ENCODE assay signal across 8 cellular contexts in the genomic region with DNA sequence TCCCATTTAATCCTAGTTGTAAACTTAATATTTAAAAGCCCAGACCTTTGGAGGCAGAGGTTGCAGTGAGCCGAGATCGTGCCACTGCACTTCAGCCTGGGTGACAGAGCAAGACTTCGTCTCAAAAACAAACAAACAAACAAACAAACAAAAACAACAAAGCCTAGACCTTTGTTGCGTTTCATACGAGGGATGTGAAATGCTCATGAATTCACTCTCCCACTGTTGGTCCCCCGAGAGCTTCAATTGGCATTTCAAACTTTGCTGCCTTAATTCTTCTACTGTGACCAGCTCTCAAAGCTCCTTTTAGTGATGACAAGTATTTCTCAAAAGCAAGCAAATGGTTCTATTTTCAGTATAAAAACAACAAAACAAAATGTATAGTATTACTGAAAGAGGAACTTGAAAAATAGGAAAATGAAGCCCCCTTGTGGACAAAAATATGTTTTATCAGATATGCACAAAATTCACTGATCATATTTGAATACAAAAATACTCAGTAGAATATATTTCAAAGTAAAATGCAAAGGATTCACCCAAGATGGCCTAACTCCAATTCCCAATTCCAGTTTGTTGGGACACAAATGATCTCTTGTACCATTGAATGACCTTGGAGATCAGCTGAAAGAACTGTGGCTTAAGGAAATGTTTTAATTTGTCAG.
DNase-seq lines count a peak whose midpoint lies in the region; ATAC-seq, FAIRE-seq and TF ChIP-seq lines count a peak whose summit lies in the region.

No MANE protein-coding gene starts in this region.

- H3K9me3 ChIP-seq in pancreas = no peaks in the 10 kb centered on the region

- 30 to 49% methylated on average over 6 of the region's 6 CpGs for WGBS in pancreas, 2 donors

- H3K4me3 ChIP-seq in fibroblast of villous mesenchyme (ENCODE audit: low read depth, low read length) (no peak overlapping the region), pancreas (no peak overlapping the region)

- no peaks in the 10 kb centered on the region for H3K9me3 Mint-ChIP-seq in IgD-negative memory B cell
- no peaks in the 10 kb centered on the region for H3K9me3 Mint-ChIP-seq in T-helper 2 cell treated with Interferon-gamma antibody and Interleukin-4, amounts not matched to agents 5 μg/mL and 100 μg/mL, for 36 hours

- peak; percentile 53 for TF ChIP-seq CTCF in fibroblast of villous mesenchyme (IDR thresholded peaks at IDR 0.05; ENCODE audit: insufficient read depth, low read depth, low read length)
- TF ChIP-seq CTCF in pancreas (IDR thresholded peaks at IDR 0.05) = peak; percentile 26 to 60 (median 48)

- FAIRE-seq in pancreas (lab: Jason Lieb, UNC) = peak; percentile 96

- H3K36me3 ChIP-seq in pancreas = no peaks in the 10 kb centered on the region

- peaks cover 3% of the 10 kb centered on the region for H3K36me3 Mint-ChIP-seq in IgD-negative memory B cell
- no peaks in the 10 kb centered on the region for H3K36me3 Mint-ChIP-seq in T-helper 2 cell treated with Interferon-gamma antibody and Interleukin-4, amounts not matched to agents 5 μg/mL and 100 μg/mL, for 36 hours (ENCODE audit: low read depth)

- H3K4me1 ChIP-seq in pancreas = no peaks in the 10 kb centered on the region

- intact Hi-C loops in pancreas (cut with DNase I) = loop anchor here in 2 of 3 donors (5.0 kb wide), 1 partner anchor 328 kb away; a partner anchor contains a TSS

- H3K4me1 Mint-ChIP-seq in IgD-negative memory B cell = peaks cover 2 to 6% (median 5%) of the 10 kb centered on the region in 3 donors
- peaks cover 11% of the 10 kb centered on the region for H3K4me1 Mint-ChIP-seq in T-helper 2 cell treated with Interferon-gamma antibody and Interleukin-4, amounts not matched to agents 5 μg/mL and 100 μg/mL, for 36 hours (ENCODE audit: low read depth)

- DNase-seq in COR-L47 (lab: John Stamatoyannopoulos, UW) (peak; percentile 11), fibroblast of villous mesenchyme (ENCODE audit: low read depth) (peak; percentile 77), pancreas (no peak)
- no peak for DNase-seq in T-helper 2 cell treated with Interferon-gamma antibody and Interleukin-4, amounts not matched to agents 5 μg/mL and 100 μg/mL, for 36 hours (ENCODE audit: low spot score)

- H3K27me3 ChIP-seq in pancreas = no peaks in the 10 kb centered on the region

- ATAC-seq in pancreas (peak in 3 of 4 donors; percentile 48 to 73 (median 72)), GM21825 (IDR thresholded peaks at IDR 0.05; ENCODE audit: unreplicated experiment) (no peak), esophagus mucosa (no peak), GM21423 (IDR thresholded peaks at IDR 0.05; ENCODE audit: unreplicated experiment) (no peak)

- H3K27me3 Mint-ChIP-seq in IgD-negative memory B cell = peaks cover 8% of the 10 kb centered on the region
- H3K27me3 Mint-ChIP-seq in T-helper 2 cell treated with Interferon-gamma antibody and Interleukin-4, amounts not matched to agents 5 μg/mL and 100 μg/mL, for 36 hours (ENCODE audit: low read depth) = peaks cover 14% of the 10 kb centered on the region

- peak overlapping the region; percentile 21 to 92 (median 62) for H3K4me3 Mint-ChIP-seq in IgD-negative memory B cell
- peak overlapping the region; percentile 21 for H3K4me3 Mint-ChIP-seq in T-helper 2 cell treated with Interferon-gamma antibody and Interleukin-4, amounts not matched to agents 5 μg/mL and 100 μg/mL, for 36 hours

- peak overlapping the region in 1 of 3 donors; percentile 40 for H3K27ac Mint-ChIP-seq in IgD-negative memory B cell
- H3K27ac Mint-ChIP-seq in T-helper 2 cell treated with Interferon-gamma antibody and Interleukin-4, amounts not matched to agents 5 μg/mL and 100 μg/mL, for 36 hours = no peak overlapping the region

- H3K27ac ChIP-seq in pancreas = no peak overlapping the region

Comparison
In these comparisons a context has a peak if more than half of its experiments do, and no peak if none do; other contexts are left out.
1. DNase-seq: peak in COR-L47 (single experiment) and fibroblast of villous mesenchyme (single experiment); none in T-helper 2 cell treated with Interferon-gamma antibody and Interleukin-4, amounts not matched to agents 5 μg/mL and 100 μg/mL, for 36 hours (single experiment) and pancreas (0 of 6).
2. ATAC-seq: peak in pancreas (3 of 4); none in GM21825 (single experiment), esophagus mucosa (single experiment) and GM21423 (single experiment).